In the genomic region with DNA sequence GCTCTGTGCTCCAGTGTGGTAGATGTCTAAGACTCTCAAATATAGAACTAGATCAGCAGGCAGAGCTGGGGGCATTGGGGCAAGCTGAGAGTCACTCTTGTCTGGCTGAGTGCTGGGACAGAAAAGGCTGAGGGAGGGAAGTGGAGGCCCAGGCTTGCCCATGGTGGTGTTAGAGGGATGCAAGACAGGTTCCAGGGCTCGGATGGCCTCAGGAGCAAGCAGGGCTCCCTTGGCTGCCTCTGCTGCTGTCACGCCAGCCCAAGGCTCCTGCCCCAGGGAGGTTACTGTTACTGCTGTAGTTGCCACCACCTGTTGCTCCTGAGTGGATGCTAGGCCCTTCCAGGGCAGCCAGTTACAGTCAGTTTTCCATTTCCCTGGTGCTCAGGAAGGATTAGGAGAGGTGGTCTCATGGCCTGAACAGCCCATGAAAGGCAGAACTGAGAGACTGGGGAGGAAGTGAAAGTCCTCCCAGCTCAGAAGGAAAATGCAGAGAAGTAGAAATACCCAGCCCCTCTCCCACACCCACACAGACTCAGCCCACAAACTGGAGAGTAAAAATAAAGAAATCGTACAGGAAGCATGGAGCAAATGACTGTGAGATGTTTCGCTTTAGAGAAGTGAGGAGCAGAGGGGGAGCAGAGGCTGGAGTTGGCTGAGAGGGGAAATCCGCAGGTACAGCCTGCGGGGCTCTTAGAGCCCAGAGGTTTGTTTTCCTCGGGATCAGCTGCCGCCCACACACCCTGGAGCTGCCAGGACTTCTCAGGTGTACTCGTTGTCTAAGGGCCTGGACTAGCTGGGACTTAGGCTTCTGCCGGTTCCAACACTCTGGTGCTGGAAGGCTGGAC, we compare ENCODE assay signal across 8 cellular contexts. TPM values are rescaled to one million over a fixed set of nuclear protein-coding genes. Genes with fewer than 3 reads are reported as not detected.
DNase-seq lines count a peak whose midpoint lies in the region; ATAC-seq, FAIRE-seq and TF ChIP-seq lines count a peak whose summit lies in the region.

No MANE protein-coding gene starts in this region.

- H3K4me3 Mint-ChIP-seq in effector memory CD8-positive, alpha-beta T cell = peak overlapping the region; percentile 82 to 83
- peak overlapping the region; percentile 68 for H3K4me3 Mint-ChIP-seq in progenitor cell of endocrine pancreas (ENCODE audit: low read depth)

- peak overlapping the region; percentile 47 to 88 for H3K27ac Mint-ChIP-seq in effector memory CD8-positive, alpha-beta T cell
- H3K27ac Mint-ChIP-seq in progenitor cell of endocrine pancreas = no peak overlapping the region

- no peak for TF ChIP-seq CTCF in progenitor cell of endocrine pancreas (IDR thresholded peaks at IDR 0.05; ENCODE audit: unreplicated experiment)

- peaks cover 53 to 55% of the 10 kb centered on the region in 2 donors for H3K4me1 Mint-ChIP-seq in effector memory CD8-positive, alpha-beta T cell (ENCODE audit: low read depth in 2 of 2)
- H3K4me1 Mint-ChIP-seq in progenitor cell of endocrine pancreas (ENCODE audit: low read depth) = peaks cover 22% of the 10 kb centered on the region

- no peaks in the 10 kb centered on the region for H3K9me3 Mint-ChIP-seq in effector memory CD8-positive, alpha-beta T cell
- no peaks in the 10 kb centered on the region for H3K9me3 Mint-ChIP-seq in progenitor cell of endocrine pancreas (ENCODE audit: low read depth)

- H3K27me3 Mint-ChIP-seq in effector memory CD8-positive, alpha-beta T cell = no peaks in the 10 kb centered on the region
- peaks cover 39% of the 10 kb centered on the region for H3K27me3 Mint-ChIP-seq in progenitor cell of endocrine pancreas

- no peak for ATAC-seq in effector memory CD8-positive, alpha-beta T cell (replicated peaks)
- ATAC-seq in HG02571 (IDR thresholded peaks at IDR 0.05; ENCODE audit: unreplicated experiment) = no peak

- H3K36me3 Mint-ChIP-seq in effector memory CD8-positive, alpha-beta T cell (ENCODE audit: insufficient read depth) = peaks cover 14% of the 10 kb centered on the region
- H3K36me3 Mint-ChIP-seq in progenitor cell of endocrine pancreas (ENCODE audit: insufficient read depth) = no peaks in the 10 kb centered on the region

- no peak for FAIRE-seq in RCC 7860 (lab: Jason Lieb, UNC)

- peak; percentile 80 for DNase-seq in activated effector memory CD4-positive, alpha-beta T cell treated with anti-CD3 and anti-CD28 coated beads, Interleukin-2, amount 50 U/mL, for 16 hours
- DNase-seq in activated effector memory CD4-positive, alpha-beta T cell treated with Interleukin-2 at 50 U/mL for 16 hours = no peak
- DNase-seq in SKM-1 (lab: John Stamatoyannopoulos, UW; ENCODE audit: unreplicated experiment) = peak; percentile 93
- no peak for DNase-seq in effector memory CD8-positive, alpha-beta T cell
- no peak for DNase-seq in progenitor cell of endocrine pancreas (ENCODE audit: low spot score, unreplicated experiment)
- DNase-seq in amniotic stem cell (lab: John Stamatoyannopoulos, UW) = no peak
- DNase-seq in RCC 7860 (ENCODE audit: low spot score) = no peak

RNA-seq across cellular contexts. Expression of gene IL6R, which starts 2.1 kb away (rescaled TPM):
- total RNA-seq in progenitor cell of endocrine pancreas = 2.0 and 3.1 TPM in 2 replicates

Comparison
In these comparisons a context has a peak if more than half of its experiments do, and no peak if none do; other contexts are left out.
1. DNase-seq: peak in activated effector memory CD4-positive, alpha-beta T cell treated with anti-CD3 and anti-CD28 coated beads, Interleukin-2, amount 50 U/mL, for 16 hours (single experiment) and SKM-1 (single experiment); none in activated effector memory CD4-positive, alpha-beta T cell treated with Interleukin-2 at 50 U/mL for 16 hours (single experiment), effector memory CD8-positive, alpha-beta T cell (0 of 3), progenitor cell of endocrine pancreas (single experiment), amniotic stem cell (single experiment) and RCC 7860 (single experiment).